1 cellular context compared by ENCODE assay signal in genomic region chr2:150222317-150222716, GRCh38.
TF ChIP-seq lines count a peak whose summit lies in the region.

No MANE protein-coding gene starts in this region.

TF ChIP-seq in GM23338, 12 proteins besides CTCF, POLR2A, EP300 and RAD21 (continued from another document):
- TF ChIP-seq ETS1 (IDR thresholded peaks at IDR 0.05) (no peak), STAT1 (IDR thresholded peaks at IDR 0.05; ENCODE audit: unreplicated experiment) (no peak), POLR2AphosphoS5 (IDR thresholded peaks at IDR 0.05; ENCODE audit: low read depth) (no peak), EZH2 (IDR thresholded peaks at IDR 0.05; ENCODE audit: low read depth, unreplicated experiment) (no peak), ZNF331 (CRISPR knock-in tag; IDR thresholded peaks at IDR 0.05; ENCODE audit: low read depth) (no peak), JUNB (IDR thresholded peaks at IDR 0.05; ENCODE audit: unreplicated experiment) (no peak), EZH2phosphoT487 (IDR thresholded peaks at IDR 0.05; ENCODE audit: unreplicated experiment) (no peak), ZNF462 (CRISPR knock-in tag; IDR thresholded peaks at IDR 0.05) (no peak), ZNF114 (CRISPR knock-in tag; IDR thresholded peaks at IDR 0.05) (no peak)
